ENCODE assay signal across 1 cellular context in genomic region chr22:46684706-46685105, GRCh38.
TF ChIP-seq lines count a peak whose summit lies in the region.

No MANE protein-coding gene starts in this region.

TF ChIP-seq in SK-N-SH treated with all-trans-retinoic acid at 6 μM for 48 hours, 23 proteins besides CTCF, POLR2A, EP300 and RAD21 (continued from another document):
- TF ChIP-seq POU6F1 (CRISPR knock-in tag; IDR thresholded peaks at IDR 0.05; ENCODE audit: borderline replicate concordance, low read depth) (no peak), TSHZ2 (CRISPR knock-in tag; IDR thresholded peaks at IDR 0.05) (no peak), RARB (CRISPR knock-in tag; IDR thresholded peaks at IDR 0.05) (no peak), PPARA (CRISPR knock-in tag; IDR thresholded peaks at IDR 0.05; ENCODE audit: borderline replicate concordance) (no peak), ISL1 (CRISPR knock-in tag; IDR thresholded peaks at IDR 0.05) (no peak), ZC3H10 (CRISPR knock-in tag; IDR thresholded peaks at IDR 0.05) (no peak), ZNF8 (CRISPR knock-in tag; IDR thresholded peaks at IDR 0.05) (no peak), GLIS3 (CRISPR knock-in tag; IDR thresholded peaks at IDR 0.05) (no peak)
